ENCODE assay signal across 20 cellular contexts in genomic region chr15:71742964-71743363, GRCh38.
"Had no signal": no experiment of that assay in that cellular context is flagged by ENCODE, and none has a peak within 500 bp of the region (broad histone marks: within the 10 kb centered on the region; RNA-seq: fewer than 3 reads in every experiment).

No MANE protein-coding gene starts in this region.

- DNase-seq: heart left ventricle; islet precursor cell; mesendoderm; midbrain; mucosa of descending colon; naive thymus-derived CD4-positive, alpha-beta T cell; ovary; retina; right cardiac atrium; sigmoid colon; small intestine; stimulated activated CD4-positive, alpha-beta T cell treated with anti-CD3 and anti-CD28 coated beads, Interleukin-1b, Interleukin-23, amount 100 ng/mL, for 48 hours; stimulated activated CD4-positive, alpha-beta T cell treated with anti-CD3 and anti-CD28 coated beads, Interleukin-4, amount 100 ng/mL, for 1 hour; stimulated activated naive B cell treated with anti-CD40 and anti-IgM and Interleukin-4, amounts not matched to agents 10 μg/mL and 1 μg/mL and 100 μg/mL, for 72 hours; stimulated activated naive CD8-positive, alpha-beta T cell treated with anti-CD3 and anti-CD28 coated beads, Interleukin-15, Interleukin-2, amounts not matched to agents 100 U/mL and 50 U/mL, for 24 hours had no signal

- H3K9me3 ChIP-seq: heart left ventricle, mucosa of descending colon, ovary, sigmoid colon, suprapubic skin, tibial nerve, vagina had no signal

- H3K36me3 ChIP-seq: ovary, sigmoid colon, suprapubic skin, tibial nerve had no signal

- H3K4me3 ChIP-seq: heart left ventricle, lung, mucosa of descending colon, ovary, sigmoid colon, suprapubic skin, tibial nerve, vagina had no signal

- H3K4me1 ChIP-seq: sigmoid colon, suprapubic skin, tibial nerve had no signal

- ATAC-seq: heart left ventricle; mucosa of descending colon; naive thymus-derived CD4-positive, alpha-beta T cell; natural killer cell treated with Interleukin-12 subunit alpha and Interleukin-12 subunit beta and Interleukin-15 and Interleukin-18, amount 100 ng/mL, for 72 hours; right cardiac atrium; stimulated activated naive B cell treated with anti-CD40 and anti-IgM and Interleukin-4, amounts not matched to agents 10 μg/mL and 1 μg/mL and 100 μg/mL, for 72 hours; stimulated activated naive CD8-positive, alpha-beta T cell treated with anti-CD3 and anti-CD28 coated beads, Interleukin-15, Interleukin-2, amounts not matched to agents 100 U/mL and 50 U/mL, for 24 hours had no signal

- H3K27ac ChIP-seq: heart left ventricle, ovary, sigmoid colon, suprapubic skin, vagina had no signal

- FAIRE-seq: small intestine had no signal

- H3K27me3 ChIP-seq: heart left ventricle, ovary, sigmoid colon, suprapubic skin, tibial nerve, vagina had no signal
